Comparison of ENCODE assay signal across 9 cellular contexts in the genomic region with DNA sequence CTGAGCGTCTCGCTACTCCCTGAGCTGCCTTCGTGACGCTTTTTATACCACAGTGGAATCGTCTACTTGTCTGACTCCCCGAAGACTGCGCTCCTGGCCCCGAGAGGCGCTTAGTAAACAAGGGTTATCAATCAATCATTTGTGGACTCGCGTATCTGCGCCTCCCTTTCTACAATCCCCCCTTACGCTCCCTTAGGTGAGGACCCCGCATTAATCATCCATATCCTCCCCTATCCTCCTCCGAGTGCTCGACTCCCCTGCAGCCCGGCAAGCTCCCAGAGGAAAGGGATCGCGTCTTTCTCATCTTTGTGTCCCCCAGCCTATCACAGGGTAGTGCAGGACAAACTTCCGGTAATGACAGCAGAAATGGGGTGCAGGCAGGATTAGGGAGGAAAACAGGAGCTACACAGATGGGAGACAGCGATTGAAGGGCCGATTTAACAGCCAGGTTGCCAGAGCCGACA. TPM values are rescaled to one million over a fixed set of nuclear protein-coding genes. Genes with fewer than 3 reads are reported as not detected.
A peak's percentile ranks its signal among the peaks of the same experiment; 100 is the strongest.
DNase-seq lines count a peak whose midpoint lies in the region; ATAC-seq and TF ChIP-seq lines count a peak whose summit lies in the region.
"Had no signal": no experiment of that assay in that cellular context is flagged by ENCODE, and none has a peak within 500 bp of the region (broad histone marks: within the 10 kb centered on the region; RNA-seq: fewer than 3 reads in every experiment).

No MANE protein-coding gene starts in this region.

- H3K4me3 ChIP-seq in GM12864 (ENCODE audit: low read depth, low read length) (peak overlapping the region; percentile 78), OCI-LY1 (ENCODE audit: low read depth, low read length, poor library complexity, severe bottlenecking) (peak overlapping the region; percentile 100), adipocyte (ENCODE audit: low read length) (peak overlapping the region; percentile 100), right atrium auricular region (peak overlapping the region; percentile 85 to 90)

- H4K20me1 ChIP-seq in OCI-LY1 (ENCODE audit: insufficient read depth, low read length) = no peaks in the 10 kb centered on the region

- peak; percentile 23 for ATAC-seq in HG03025 (IDR thresholded peaks at IDR 0.05; ENCODE audit: low FRiP score, unreplicated experiment)

- H3K79me2 ChIP-seq in OCI-LY1 (ENCODE audit: insufficient read depth, low read length) = peaks cover 52% of the 10 kb centered on the region

- H3K4me2 ChIP-seq in OCI-LY1 (ENCODE audit: low read length) = peak overlapping the region; percentile 99

- H3K9ac ChIP-seq in OCI-LY1 (ENCODE audit: low read length) = peak overlapping the region; percentile 99
- H3K9ac ChIP-seq in adipocyte (ENCODE audit: low read length) = peak overlapping the region; percentile 98

- H3K9me2 ChIP-seq in OCI-LY1 (ENCODE audit: low read depth, low read length) = no peaks in the 10 kb centered on the region

- H3K27me3 ChIP-seq in OCI-LY1 (ENCODE audit: insufficient read depth, low read length) (no peaks in the 10 kb centered on the region), adipocyte (replicated peaks; ENCODE audit: control insufficient read depth, insufficient read depth, low read length) (no peaks in the 10 kb centered on the region), right atrium auricular region (no peaks in the 10 kb centered on the region)

- no peaks in the 10 kb centered on the region for H3F3A ChIP-seq in OCI-LY1 (ENCODE audit: insufficient read depth, low read length)

- H3K4me1 ChIP-seq in OCI-LY1 (ENCODE audit: insufficient read depth, low read length, severe bottlenecking) (peaks cover 48% of the 10 kb centered on the region), adipocyte (ENCODE audit: control insufficient read depth, insufficient read depth, low read length) (peaks cover 33% of the 10 kb centered on the region), right atrium auricular region (peaks cover 0 to 56% of the 10 kb centered on the region in 2 donors)

- TF ChIP-seq CTCF in GM12864 (IDR thresholded peaks at IDR 0.05; ENCODE audit: low read depth, low read length, missing control alignments) (no peak), OCI-LY1 (IDR thresholded peaks at IDR 0.05; ENCODE audit: low read length) (no peak), right atrium auricular region (IDR thresholded peaks at IDR 0.05) (no peak)

- DNase-seq in AG08396 (ENCODE audit: low spot score) (peak; percentile 25), GM12864 (ENCODE audit: low read depth) (no peak), adipocyte (ENCODE audit: low read depth) (peak; percentile 61), right atrium auricular region (ENCODE audit: low spot score) (no peak), renal cortical epithelial cell (ENCODE audit: low read depth) (peak; percentile 25), GM19240 (ENCODE audit: insufficient read length, low spot score) (no peak)

- peak overlapping the region; percentile 78 for H3K27ac ChIP-seq in OCI-LY1 (ENCODE audit: low read depth, low read length, poor library complexity, severe bottlenecking)
- H3K27ac ChIP-seq in right atrium auricular region = peak overlapping the region; percentile 92 to 93

- H3K36me3 ChIP-seq in OCI-LY1 (ENCODE audit: insufficient read depth, low read length) (no peaks in the 10 kb centered on the region), adipocyte (ENCODE audit: control insufficient read depth, insufficient read depth, low read length, severe bottlenecking) (no peaks in the 10 kb centered on the region), right atrium auricular region (no peaks in the 10 kb centered on the region)

- no peak overlapping the region for H2AFZ ChIP-seq in OCI-LY1 (ENCODE audit: low read length)

- H3K9me3 ChIP-seq in OCI-LY1 (ENCODE audit: low read length) (no peaks in the 10 kb centered on the region), adipocyte (ENCODE audit: control insufficient read depth, low read length) (no peaks in the 10 kb centered on the region), right atrium auricular region (no peaks in the 10 kb centered on the region)

RNA-seq across cellular contexts. Expression of a gene that starts 0.5 kb away (rescaled TPM):
- 100 to 1,000 TPM; 277 to 390 TPM for total RNA-seq in right atrium auricular region
- total RNA-seq in renal cortical epithelial cell = 227 and 426 TPM in 2 replicates

RNA-seq across cellular contexts. Expression of a gene that starts 0.9 kb away (rescaled TPM):
- 1 to 10 TPM; 3.3 to 5.6 TPM for total RNA-seq in right atrium auricular region
- 2.1 and 5.3 TPM in 2 replicates for total RNA-seq in renal cortical epithelial cell

RNA-seq across cellular contexts. Expression of a gene that starts 34.5 kb away (rescaled TPM):
- total RNA-seq in right atrium auricular region = not detected
- not detected in 2 replicates for total RNA-seq in renal cortical epithelial cell
- total RNA-seq: subcutaneous adipose tissue had no signal

Comparison
In these comparisons a context has a peak if more than half of its experiments do, and no peak if none do; other contexts are left out.
1. DNase-seq: peak in AG08396 (single experiment), adipocyte (single experiment) and renal cortical epithelial cell (single experiment); none in GM12864 (single experiment), right atrium auricular region (single experiment) and GM19240 (single experiment).
2. Peak in every context shown above with its lines, with median percentiles within 50 percentile points of each other: H3K4me3 ChIP-seq.